In the genomic region with DNA sequence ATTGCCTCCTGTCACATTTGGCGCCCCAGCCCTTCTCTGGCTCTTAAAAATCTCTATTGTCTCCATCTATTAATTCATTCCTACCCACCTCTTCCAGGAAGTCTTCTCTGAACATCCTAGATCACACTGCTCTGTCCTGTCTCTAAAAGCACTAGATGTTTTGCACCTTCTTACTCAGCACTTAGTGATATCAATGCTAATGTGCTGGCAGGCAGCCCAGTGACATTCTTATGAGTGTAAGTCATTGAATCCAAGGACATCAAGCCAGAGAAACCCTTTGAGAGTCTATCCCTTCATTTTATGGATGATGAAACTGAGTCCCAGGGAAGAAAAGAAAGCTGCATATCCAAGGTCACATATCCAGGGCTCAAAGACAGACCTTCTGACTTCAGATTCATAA, we compare ENCODE assay signal across 2 cellular contexts.
TF ChIP-seq lines count a peak whose summit lies in the region.

No MANE protein-coding gene starts in this region.

TF ChIP-seq in HEK293, 187 proteins besides CTCF, POLR2A, EP300 and RAD21 (continued from another document and continues in another):
- TF ChIP-seq PATZ1 (tag by site-specific recombination; IDR thresholded peaks at IDR 0.05) (no peak), RBAK (tag by site-specific recombination; IDR thresholded peaks at IDR 0.05) (no peak), ZNF600 (tag by site-specific recombination; IDR thresholded peaks at IDR 0.05) (peak; percentile 74), ZBTB8A (tag by site-specific recombination; IDR thresholded peaks at IDR 0.05) (no peak), ZNF518A (tag by site-specific recombination; conservative IDR thresholded peaks at IDR 0.05; ENCODE audit: low read depth) (no peak), HIC1 (tag by site-specific recombination; IDR thresholded peaks at IDR 0.05) (no peak), SP2 (tag by site-specific recombination; IDR thresholded peaks at IDR 0.05) (no peak)
- TF ChIP-seq, protein P1, sequence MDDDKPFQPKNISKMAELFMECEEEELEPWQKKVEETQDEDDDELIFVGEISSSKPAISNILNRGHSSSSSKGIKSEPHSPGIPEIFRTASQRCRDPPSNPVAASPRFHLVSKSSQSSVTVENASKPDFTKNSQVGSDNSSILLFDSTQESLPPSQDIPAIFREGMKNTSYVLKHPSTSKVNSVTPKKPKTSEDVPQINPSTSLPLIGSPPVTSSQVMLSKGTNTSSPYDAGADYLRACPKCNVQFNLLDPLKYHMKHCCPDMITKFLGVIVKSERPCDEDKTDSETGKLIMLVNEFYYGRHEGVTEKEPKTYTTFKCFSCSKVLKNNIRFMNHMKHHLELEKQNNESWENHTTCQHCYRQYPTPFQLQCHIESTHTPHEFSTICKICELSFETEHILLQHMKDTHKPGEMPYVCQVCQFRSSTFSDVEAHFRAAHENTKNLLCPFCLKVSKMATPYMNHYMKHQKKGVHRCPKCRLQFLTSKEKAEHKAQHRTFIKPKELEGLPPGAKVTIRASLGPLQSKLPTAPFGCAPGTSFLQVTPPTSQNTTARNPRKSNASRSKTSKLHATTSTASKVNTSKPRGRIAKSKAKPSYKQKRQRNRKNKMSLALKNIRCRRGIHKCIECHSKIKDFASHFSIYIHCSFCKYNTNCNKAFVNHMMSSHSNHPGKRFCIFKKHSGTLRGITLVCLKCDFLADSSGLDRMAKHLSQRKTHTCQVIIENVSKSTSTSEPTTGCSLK (tag by site-specific recombination; IDR thresholded peaks at IDR 0.05): no peak

TF ChIP-seq in WTC11, 78 proteins besides CTCF, POLR2A, EP300 and RAD21 (continued from another document):
- TF ChIP-seq FOXP4 (CRISPR knock-in tag; IDR thresholded peaks at IDR 0.05): no peak
- TF ChIP-seq CREM (CRISPR knock-in tag; IDR thresholded peaks at IDR 0.05): no peak
- no peak for TF ChIP-seq NFE2L1 (CRISPR knock-in tag; IDR thresholded peaks at IDR 0.05)
- TF ChIP-seq ZNF671 (CRISPR knock-in tag; IDR thresholded peaks at IDR 0.05): no peak
- no peak for TF ChIP-seq GTF2I (CRISPR knock-in tag; conservative IDR thresholded peaks at IDR 0.05)
- no peak for TF ChIP-seq RORB (CRISPR knock-in tag; IDR thresholded peaks at IDR 0.05)
- TF ChIP-seq, protein P2, sequence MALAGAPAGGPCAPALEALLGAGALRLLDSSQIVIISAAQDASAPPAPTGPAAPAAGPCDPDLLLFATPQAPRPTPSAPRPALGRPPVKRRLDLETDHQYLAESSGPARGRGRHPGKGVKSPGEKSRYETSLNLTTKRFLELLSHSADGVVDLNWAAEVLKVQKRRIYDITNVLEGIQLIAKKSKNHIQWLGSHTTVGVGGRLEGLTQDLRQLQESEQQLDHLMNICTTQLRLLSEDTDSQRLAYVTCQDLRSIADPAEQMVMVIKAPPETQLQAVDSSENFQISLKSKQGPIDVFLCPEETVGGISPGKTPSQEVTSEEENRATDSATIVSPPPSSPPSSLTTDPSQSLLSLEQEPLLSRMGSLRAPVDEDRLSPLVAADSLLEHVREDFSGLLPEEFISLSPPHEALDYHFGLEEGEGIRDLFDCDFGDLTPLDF (CRISPR knock-in tag; IDR thresholded peaks at IDR 0.05): no peak
- TF ChIP-seq TEAD4 (CRISPR knock-in tag; IDR thresholded peaks at IDR 0.05): no peak
- TF ChIP-seq NR1H2 (CRISPR knock-in tag; IDR thresholded peaks at IDR 0.05): no peak
- TF ChIP-seq, protein P3, sequence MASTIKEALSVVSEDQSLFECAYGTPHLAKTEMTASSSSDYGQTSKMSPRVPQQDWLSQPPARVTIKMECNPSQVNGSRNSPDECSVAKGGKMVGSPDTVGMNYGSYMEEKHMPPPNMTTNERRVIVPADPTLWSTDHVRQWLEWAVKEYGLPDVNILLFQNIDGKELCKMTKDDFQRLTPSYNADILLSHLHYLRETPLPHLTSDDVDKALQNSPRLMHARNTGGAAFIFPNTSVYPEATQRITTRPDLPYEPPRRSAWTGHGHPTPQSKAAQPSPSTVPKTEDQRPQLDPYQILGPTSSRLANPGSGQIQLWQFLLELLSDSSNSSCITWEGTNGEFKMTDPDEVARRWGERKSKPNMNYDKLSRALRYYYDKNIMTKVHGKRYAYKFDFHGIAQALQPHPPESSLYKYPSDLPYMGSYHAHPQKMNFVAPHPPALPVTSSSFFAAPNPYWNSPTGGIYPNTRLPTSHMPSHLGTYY (CRISPR knock-in tag; IDR thresholded peaks at IDR 0.05): no peak
- no peak for TF ChIP-seq SOX15 (CRISPR knock-in tag; IDR thresholded peaks at IDR 0.05)
- TF ChIP-seq CDX4 (CRISPR knock-in tag; IDR thresholded peaks at IDR 0.05; ENCODE audit: borderline replicate concordance): no peak
- TF ChIP-seq MXD4 (CRISPR knock-in tag; IDR thresholded peaks at IDR 0.05; ENCODE audit: borderline replicate concordance): no peak
- no peak for TF ChIP-seq PRRX2 (CRISPR knock-in tag; IDR thresholded peaks at IDR 0.05)
- no peak for TF ChIP-seq TEAD1 (CRISPR knock-in tag; IDR thresholded peaks at IDR 0.05)
- TF ChIP-seq, protein P4, sequence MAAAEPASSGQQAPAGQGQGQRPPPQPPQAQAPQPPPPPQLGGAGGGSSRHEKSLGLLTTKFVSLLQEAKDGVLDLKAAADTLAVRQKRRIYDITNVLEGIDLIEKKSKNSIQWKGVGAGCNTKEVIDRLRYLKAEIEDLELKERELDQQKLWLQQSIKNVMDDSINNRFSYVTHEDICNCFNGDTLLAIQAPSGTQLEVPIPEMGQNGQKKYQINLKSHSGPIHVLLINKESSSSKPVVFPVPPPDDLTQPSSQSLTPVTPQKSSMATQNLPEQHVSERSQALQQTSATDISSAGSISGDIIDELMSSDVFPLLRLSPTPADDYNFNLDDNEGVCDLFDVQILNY (CRISPR knock-in tag; IDR thresholded peaks at IDR 0.05): no peak
- TF ChIP-seq NR3C1 (CRISPR knock-in tag; conservative IDR thresholded peaks at IDR 0.05; ENCODE audit: low read depth): no peak
- TF ChIP-seq ZNF396 (CRISPR knock-in tag; IDR thresholded peaks at IDR 0.05; ENCODE audit: borderline replicate concordance): no peak
